In genomic region chr2:170973492-170974303, GRCh38 we compare ENCODE assay signal across 8 cellular contexts. TPM values are rescaled to one million over a fixed set of nuclear protein-coding genes. Genes with fewer than 3 reads are reported as not detected.
DNase-seq lines count a peak whose midpoint lies in the region; ATAC-seq and TF ChIP-seq lines count a peak whose summit lies in the region.

No MANE protein-coding gene starts in this region.

- peaks cover 2% of the 10 kb centered on the region for H3K27me3 Mint-ChIP-seq in activated CD8-positive, alpha-beta T cell treated with anti-CD3 and anti-CD28 coated beads, Interleukin-2, amount 10 ng/mL, durations not matched to agents 7 days and 5 days (ENCODE audit: low read depth)

- POLR2A ChIA-PET in activated CD8-positive, alpha-beta T cell treated with anti-CD3 and anti-CD28 coated beads, Interleukin-2, amount 10 ng/mL, durations not matched to agents 7 days and 5 days (lab: Charles Lee) = interaction anchor here (0.6 to 1.8 kb wide), 6 partner anchors 11 to 442 kb away, joined by 3 to 7 read pairs (median 6); no protein-coding TSS in a partner anchor

- peak; percentile 74 for TF ChIP-seq POLR2A in GM19099 (IDR thresholded peaks at IDR 0.05; ENCODE audit: extremely low read depth, insufficient read length, low read depth)

- H3K4me3 Mint-ChIP-seq in activated CD8-positive, alpha-beta T cell treated with anti-CD3 and anti-CD28 coated beads, Interleukin-2, amount 10 ng/mL, durations not matched to agents 7 days and 5 days = peak overlapping the region; percentile 76

- H3K4me1 Mint-ChIP-seq in activated CD8-positive, alpha-beta T cell treated with anti-CD3 and anti-CD28 coated beads, Interleukin-2, amount 10 ng/mL, durations not matched to agents 7 days and 5 days (ENCODE audit: low read depth) = peaks cover 14% of the 10 kb centered on the region

- no peaks in the 10 kb centered on the region for H3K9me3 Mint-ChIP-seq in activated CD8-positive, alpha-beta T cell treated with anti-CD3 and anti-CD28 coated beads, Interleukin-2, amount 10 ng/mL, durations not matched to agents 7 days and 5 days (ENCODE audit: insufficient read depth)

- peak; percentile 94 for ATAC-seq in HG03354 (IDR thresholded peaks at IDR 0.05; ENCODE audit: poor library complexity, severe bottlenecking, unreplicated experiment)
- ATAC-seq in activated CD8-positive, alpha-beta T cell treated with anti-CD3 and anti-CD28 coated beads, Interleukin-2, amount 10 ng/mL, durations not matched to agents 7 days and 5 days = peak; percentile 97

- H3K36me3 Mint-ChIP-seq in activated CD8-positive, alpha-beta T cell treated with anti-CD3 and anti-CD28 coated beads, Interleukin-2, amount 10 ng/mL, durations not matched to agents 7 days and 5 days (ENCODE audit: low read depth) = peaks cover 5% of the 10 kb centered on the region

- CTCF ChIA-PET in activated CD8-positive, alpha-beta T cell treated with anti-CD3 and anti-CD28 coated beads, Interleukin-2, amount 10 ng/mL, durations not matched to agents 7 days and 5 days (lab: Charles Lee) = interaction anchor here (0.7 to 4.7 kb wide), 39 partner anchors 10 to 550 kb away, joined by 3 to 59 read pairs (median 4); partner anchors contain the start of genes DCAF17, GORASP2, METTL8 and TLK1

- H3K27ac Mint-ChIP-seq in activated CD8-positive, alpha-beta T cell treated with anti-CD3 and anti-CD28 coated beads, Interleukin-2, amount 10 ng/mL, durations not matched to agents 7 days and 5 days = peak overlapping the region; percentile 79

- DNase-seq in C1 segment of cervical spinal cord (lab: John Stamatoyannopoulos, UW) = peak in 13 of 14 donors; percentile 8 to 85 (median 70)
- peak; percentile 82 for DNase-seq in NCI-H774 (lab: John Stamatoyannopoulos, UW)
- DNase-seq in activated CD8-positive, alpha-beta T cell treated with anti-CD3 and anti-CD28 coated beads, Interleukin-2, amount 10 ng/mL, durations not matched to agents 7 days and 5 days = peak; percentile 85
- peak; percentile 89 for DNase-seq in effector CD8-positive, alpha-beta T cell (lab: John Stamatoyannopoulos, UW)
- peak; percentile 88 for DNase-seq in medulla oblongata (ENCODE audit: extremely low spot score)
- peak; percentile 85 to 86 (median 86) for DNase-seq in stimulated activated CD4-positive, alpha-beta T cell treated with anti-CD3 and anti-CD28 coated beads, TNF-alpha, amount 100 ng/mL, for 4 hours (ENCODE audit: low read depth in 3 of 3)

RNA-seq across cellular contexts. Expression of gene GORASP2, which starts 44.6 kb away (rescaled TPM):
- 10 to 100 TPM; 65.2 to 65.9 TPM for total RNA-seq in activated CD8-positive, alpha-beta T cell treated with anti-CD3 and anti-CD28 coated beads, Interleukin-2, amount 10 ng/mL, durations not matched to agents 7 days and 5 days

Comparison
In these comparisons a context has a peak if more than half of its experiments do, and no peak if none do; other contexts are left out.
1. Peak in every context shown above with its lines: DNase-seq and ATAC-seq.